8 cellular contexts compared by ENCODE assay signal in genomic region chr5:72308853-72309191, GRCh38. TPM values are rescaled to one million over a fixed set of nuclear protein-coding genes. Genes with fewer than 3 reads are reported as not detected.
A peak's percentile ranks its signal among the peaks of the same experiment; 100 is the strongest.
DNase-seq lines count a peak whose midpoint lies in the region; ATAC-seq and TF ChIP-seq lines count a peak whose summit lies in the region.

No MANE protein-coding gene starts in this region.

- H3K4me3 ChIP-seq in DND-41 (ENCODE audit: low read depth in 1 of 2, low read length in 2 of 2) = peak overlapping the region in 1 of 2 experiments; percentile 88; a peak in 2 of 4 replicates
- H3K4me3 ChIP-seq in PC-9 = peak overlapping the region; percentile 20; the same call in 1 of the 2 replicates
- peak overlapping the region; percentile 88 for H3K4me3 ChIP-seq in parathyroid adenoma (ENCODE audit: low read depth, low read length)

- no TSS peak for BruUV-seq in PC-9 (replicated peaks; lab: Mats Ljungman, UMichigan)

- H3K4me2 ChIP-seq in DND-41 (ENCODE audit: insufficient read depth, low read length) = peak overlapping the region; percentile 72
- H3K4me2 ChIP-seq in PC-9 = peak overlapping the region; percentile 92
- peak overlapping the region; percentile 19 for H3K4me2 ChIP-seq in parathyroid adenoma (ENCODE audit: low read length)

- intact Hi-C loops in PC-9 (cut with micrococcal nuclease; ENCODE audit: unreplicated experiment) = loop anchor here (1.0 to 10.0 kb wide), 4 partner anchors 177 to 531 kb away; no protein-coding TSS in a partner anchor
- intact Hi-C loops in dendritic cell treated with granulocyte-macrophage colony-stimulating factor and Interleukin-4, amounts not matched to agents 40 ng/mL and 50 ng/mL, for 4 days (cut with micrococcal nuclease) = loop anchor here (1.0 to 5.0 kb wide), 4 partner anchors 11 to 527 kb away; partner anchors contain the start of genes MRPS27, PTCD2 and TNPO1

- H3K9ac ChIP-seq in DND-41 (ENCODE audit: low read depth, low read length) (peak overlapping the region; percentile 96), parathyroid adenoma (no peak overlapping the region)

- H3K27ac Mint-ChIP-seq in dendritic cell treated with granulocyte-macrophage colony-stimulating factor and Interleukin-4, amounts not matched to agents 40 ng/mL and 50 ng/mL, for 4 days = peak overlapping the region; percentile 98

- H3K27ac ChIP-seq in DND-41 (ENCODE audit: low read length) = peak overlapping the region; percentile 55
- peak overlapping the region; percentile 86 for H3K27ac ChIP-seq in PC-9
- peak overlapping the region; percentile 82 for H3K27ac ChIP-seq in parathyroid adenoma

- H3K36me3 Mint-ChIP-seq in dendritic cell treated with granulocyte-macrophage colony-stimulating factor and Interleukin-4, amounts not matched to agents 40 ng/mL and 50 ng/mL, for 4 days (ENCODE audit: low read depth) = peaks cover 59% of the 10 kb centered on the region

- no peaks in the 10 kb centered on the region for H3K27me3 Mint-ChIP-seq in dendritic cell treated with granulocyte-macrophage colony-stimulating factor and Interleukin-4, amounts not matched to agents 40 ng/mL and 50 ng/mL, for 4 days

- H3K4me3 Mint-ChIP-seq in dendritic cell treated with granulocyte-macrophage colony-stimulating factor and Interleukin-4, amounts not matched to agents 40 ng/mL and 50 ng/mL, for 4 days = no peak overlapping the region

- peak overlapping the region; percentile 59 for H2AFZ ChIP-seq in DND-41 (ENCODE audit: low read depth, low read length)
- H2AFZ ChIP-seq in PC-9 = 0 out of 2 replicates have a peak overlapping the region, but pooled peaks have one; percentile 26
- H2AFZ ChIP-seq in parathyroid adenoma = peak overlapping the region; percentile 7

- peaks cover 48% of the 10 kb centered on the region for H3K36me3 ChIP-seq in DND-41 (ENCODE audit: insufficient read depth, low read length)
- no peaks in the 10 kb centered on the region; the same call in 1 of the 2 replicates for H3K36me3 ChIP-seq in PC-9 (ENCODE audit: low read depth)
- no peaks in the 10 kb centered on the region for H3K36me3 ChIP-seq in parathyroid adenoma (ENCODE audit: control insufficient read depth, insufficient read depth, low read length)

- POLR2A ChIA-PET in PC-9 (lab: Charles Lee; ENCODE audit: unreplicated experiment) = interaction anchor here (0.6 to 0.7 kb wide), 2 partner anchors 242 to 575 kb away, joined by 3 to 9 read pairs; no protein-coding TSS in a partner anchor

- peaks cover 18% of the 10 kb centered on the region for H3K4me1 Mint-ChIP-seq in dendritic cell treated with granulocyte-macrophage colony-stimulating factor and Interleukin-4, amounts not matched to agents 40 ng/mL and 50 ng/mL, for 4 days (ENCODE audit: low read depth)

- H3K9me3 ChIP-seq in DND-41 (ENCODE audit: insufficient read depth, low read length, severe bottlenecking) (no peaks in the 10 kb centered on the region), PC-9 (ENCODE audit: insufficient read depth, low read depth) (no peaks in the 10 kb centered on the region), parathyroid adenoma (ENCODE audit: control insufficient read depth, low read length) (no peaks in the 10 kb centered on the region)

- peaks cover 6% of the 10 kb centered on the region; the same call in 1 of the 2 replicates for H4K20me1 ChIP-seq in DND-41 (ENCODE audit: insufficient read depth, low read length)
- no peaks in the 10 kb centered on the region for H4K20me1 ChIP-seq in PC-9 (ENCODE audit: insufficient read depth)

- H3K79me2 ChIP-seq in DND-41 (ENCODE audit: insufficient read depth, low read length) (peaks cover 59% of the 10 kb centered on the region), PC-9 (ENCODE audit: low read depth) (peaks cover 40% of the 10 kb centered on the region), parathyroid adenoma (peaks cover 3% of the 10 kb centered on the region)

- no peaks in the 10 kb centered on the region for H3K9me2 ChIP-seq in PC-9 (ENCODE audit: insufficient read depth)

- H3K4me1 ChIP-seq in DND-41 (ENCODE audit: insufficient read depth, low read length) (peaks cover 28% of the 10 kb centered on the region), PC-9 (replicated peaks; ENCODE audit: insufficient read depth) (peaks cover 13% of the 10 kb centered on the region), parathyroid adenoma (peaks cover 4% of the 10 kb centered on the region)

- peak; percentile 23 for DNase-seq in DND-41
- no peak for DNase-seq in PC-9
- no peak for DNase-seq in HT-29 (ENCODE audit: low spot score)
- no peak for DNase-seq in NCI-H187 (lab: John Stamatoyannopoulos, UW)
- no peak for DNase-seq in midbrain (lab: John Stamatoyannopoulos, UW)
- DNase-seq in germinal center (ENCODE audit: low spot score) = no peak

- H3F3A ChIP-seq in PC-9 (ENCODE audit: insufficient read depth, low read depth) = peaks cover 24% of the 10 kb centered on the region; the same call in 1 of the 2 replicates

- TF ChIP-seq CTCF in DND-41 (IDR thresholded peaks at IDR 0.05; ENCODE audit: borderline replicate concordance, extremely low read depth, low read length, poor library complexity, severe bottlenecking) (no peak), PC-9 (conservative IDR thresholded peaks at IDR 0.05) (no peak), parathyroid adenoma (IDR thresholded peaks at IDR 0.05) (no peak)

- H3K27me3 ChIP-seq in DND-41 (ENCODE audit: insufficient read depth, low read length, poor library complexity) (no peaks in the 10 kb centered on the region), PC-9 (ENCODE audit: insufficient read depth, low read depth) (no peaks in the 10 kb centered on the region), parathyroid adenoma (ENCODE audit: control insufficient read depth, insufficient read depth, low read length) (no peaks in the 10 kb centered on the region)

- no peak for ATAC-seq in DND-41 (ENCODE audit: insufficient read depth, low read depth)

- CTCF ChIA-PET in PC-9 (lab: Charles Lee) = interaction anchor here (0.6 to 1.1 kb wide), 3 partner anchors 83 to 531 kb away, joined by 3 to 8 read pairs (median 4); no protein-coding TSS in a partner anchor

- H3K9me3 Mint-ChIP-seq in dendritic cell treated with granulocyte-macrophage colony-stimulating factor and Interleukin-4, amounts not matched to agents 40 ng/mL and 50 ng/mL, for 4 days = no peaks in the 10 kb centered on the region

RNA-seq across cellular contexts. Expression of gene MRPS27, which starts 11.2 kb away (rescaled TPM):
- total RNA-seq in PC-9 (2021) = 71.0 and 73.1 TPM in 2 replicates
- 52.7 and 56.4 TPM in 2 replicates for total RNA-seq in HT-29 (2014; rRNA removed; shearing (Covaris generic))

RNA-seq across cellular contexts. Expression of gene PTCD2, which starts 11.4 kb away (rescaled TPM):
- total RNA-seq in PC-9 (2021) = 13.4 and 15.5 TPM in 2 replicates
- 2.6 and 3.2 TPM in 2 replicates for total RNA-seq in HT-29 (2014; rRNA removed; shearing (Covaris generic))

Comparison
In these comparisons a context has a peak if more than half of its experiments do, and no peak if none do; other contexts are left out.
1. H2AFZ ChIP-seq: peak in every context shown above with its lines; median percentile 59 in DND-41; 26 in PC-9; 7 in parathyroid adenoma.
2. H3K4me2 ChIP-seq: peak in every context shown above with its lines; median percentile 92 in PC-9; 72 in DND-41; 19 in parathyroid adenoma.